Comparison of ENCODE assay signal across 3 cellular contexts in genomic region chr12:95622879-95623278, GRCh38.
TF ChIP-seq lines count a peak whose summit lies in the region.

No MANE protein-coding gene starts in this region.

TF ChIP-seq in A549, 52 proteins besides CTCF, POLR2A, EP300 and RAD21 (continued from another document):
- TF ChIP-seq HMGXB4 (CRISPR knock-in tag; IDR thresholded peaks at IDR 0.05; ENCODE audit: borderline replicate concordance) (no peak), HOXA7 (CRISPR knock-in tag; IDR thresholded peaks at IDR 0.05) (no peak), ZC3H11A (IDR thresholded peaks at IDR 0.05) (no peak), NPAS2 (CRISPR knock-in tag; IDR thresholded peaks at IDR 0.05; ENCODE audit: borderline replicate concordance) (no peak), MAZ (IDR thresholded peaks at IDR 0.05; ENCODE audit: borderline replicate concordance, low read depth, low read length) (no peak), BHLHE40 (IDR thresholded peaks at IDR 0.05; ENCODE audit: low read depth, low read length) (no peak), HDAC2 (IDR thresholded peaks at IDR 0.05) (no peak)
TF ChIP-seq in A549: peak in this region for 0.

TF ChIP-seq in IMR-90, 13 proteins besides CTCF, POLR2A, EP300 and RAD21 (continued from another document):
- TF ChIP-seq ELK1 (IDR thresholded peaks at IDR 0.05; ENCODE audit: borderline replicate concordance, low read depth, low read length) (no peak), MAFK (IDR thresholded peaks at IDR 0.05; ENCODE audit: low read depth, low read length) (no peak), BHLHE40 (IDR thresholded peaks at IDR 0.05; ENCODE audit: low read depth, low read length) (no peak), CHD1 (IDR thresholded peaks at IDR 0.05; ENCODE audit: low read depth, low read length) (no peak), CEBPB (IDR thresholded peaks at IDR 0.05; ENCODE audit: low read depth, low read length) (no peak), MXI1 (IDR thresholded peaks at IDR 0.05; ENCODE audit: borderline replicate concordance, low read depth, low read length) (no peak), FOS (IDR thresholded peaks at IDR 0.05; ENCODE audit: low read depth, low read length) (no peak), SMC3 (IDR thresholded peaks at IDR 0.05; ENCODE audit: low read depth, low read length) (no peak), USF2 (IDR thresholded peaks at IDR 0.05; ENCODE audit: low read depth, low read length) (no peak)

TF ChIP-seq in HEK293T, 16 proteins besides CTCF, POLR2A, EP300 and RAD21 (continued from another document):
- TF ChIP-seq NFRKB (IDR thresholded peaks at IDR 0.05) (no peak), FOXA1 (IDR thresholded peaks at IDR 0.05) (no peak)
